2 cellular contexts compared by ENCODE assay signal in the genomic region with DNA sequence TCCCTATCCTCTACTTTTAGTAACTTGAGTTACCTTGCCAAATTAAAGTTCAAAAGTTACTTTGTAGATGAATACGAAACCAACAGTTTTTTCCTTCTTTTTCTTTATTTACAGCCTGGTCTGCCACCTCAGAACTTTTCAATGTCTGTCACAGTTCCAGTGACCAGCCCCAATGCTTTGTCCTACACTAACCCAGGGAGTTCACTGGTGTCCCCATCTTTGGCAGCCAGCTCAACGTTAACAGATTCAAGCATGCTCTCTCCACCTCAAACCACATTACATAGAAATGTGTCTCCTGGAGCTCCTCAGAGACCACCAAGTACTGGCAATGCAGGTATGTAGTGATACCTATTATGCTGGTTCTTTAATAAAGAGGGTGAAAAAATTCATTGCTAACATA.
TF ChIP-seq lines count a peak whose summit lies in the region.

No MANE protein-coding gene starts in this region.

TF ChIP-seq in liver, 16 proteins besides CTCF, POLR2A, EP300 and RAD21:
- TF ChIP-seq, protein P1, sequence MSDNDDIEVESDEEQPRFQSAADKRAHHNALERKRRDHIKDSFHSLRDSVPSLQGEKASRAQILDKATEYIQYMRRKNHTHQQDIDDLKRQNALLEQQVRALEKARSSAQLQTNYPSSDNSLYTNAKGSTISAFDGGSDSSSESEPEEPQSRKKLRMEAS (IDR thresholded peaks at IDR 0.05), result no peak
- TF ChIP-seq YY1 (IDR thresholded peaks at IDR 0.05) (no peak), EGR1 (IDR thresholded peaks at IDR 0.05; ENCODE audit: low read depth in 2 of 2) (no peak), RXRA (IDR thresholded peaks at IDR 0.05) (no peak), NR2F2 (IDR thresholded peaks at IDR 0.05) (no peak), GABPA (IDR thresholded peaks at IDR 0.05 in 1 of 2, conservative IDR thresholded peaks at IDR 0.05 in 1 of 2) (no peak), JUND (IDR thresholded peaks at IDR 0.05) (no peak), SP1 (IDR thresholded peaks at IDR 0.05) (no peak), HNF4G (IDR thresholded peaks at IDR 0.05) (no peak), TAF1 (conservative IDR thresholded peaks at IDR 0.05) (no peak), FOXA1 (IDR thresholded peaks at IDR 0.05) (no peak), HNF4A (conservative IDR thresholded peaks at IDR 0.05) (no peak), FOXA2 (IDR thresholded peaks at IDR 0.05) (no peak)
- TF ChIP-seq, protein P2, sequence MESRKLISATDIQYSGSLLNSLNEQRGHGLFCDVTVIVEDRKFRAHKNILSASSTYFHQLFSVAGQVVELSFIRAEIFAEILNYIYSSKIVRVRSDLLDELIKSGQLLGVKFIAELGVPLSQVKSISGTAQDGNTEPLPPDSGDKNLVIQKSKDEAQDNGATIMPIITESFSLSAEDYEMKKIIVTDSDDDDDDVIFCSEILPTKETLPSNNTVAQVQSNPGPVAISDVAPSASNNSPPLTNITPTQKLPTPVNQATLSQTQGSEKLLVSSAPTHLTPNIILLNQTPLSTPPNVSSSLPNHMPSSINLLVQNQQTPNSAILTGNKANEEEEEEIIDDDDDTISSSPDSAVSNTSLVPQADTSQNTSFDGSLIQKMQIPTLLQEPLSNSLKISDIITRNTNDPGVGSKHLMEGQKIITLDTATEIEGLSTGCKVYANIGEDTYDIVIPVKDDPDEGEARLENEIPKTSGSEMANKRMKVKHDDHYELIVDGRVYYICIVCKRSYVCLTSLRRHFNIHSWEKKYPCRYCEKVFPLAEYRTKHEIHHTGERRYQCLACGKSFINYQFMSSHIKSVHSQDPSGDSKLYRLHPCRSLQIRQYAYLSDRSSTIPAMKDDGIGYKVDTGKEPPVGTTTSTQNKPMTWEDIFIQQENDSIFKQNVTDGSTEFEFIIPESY (IDR thresholded peaks at IDR 0.05), result no peak
- TF ChIP-seq, protein P3, sequence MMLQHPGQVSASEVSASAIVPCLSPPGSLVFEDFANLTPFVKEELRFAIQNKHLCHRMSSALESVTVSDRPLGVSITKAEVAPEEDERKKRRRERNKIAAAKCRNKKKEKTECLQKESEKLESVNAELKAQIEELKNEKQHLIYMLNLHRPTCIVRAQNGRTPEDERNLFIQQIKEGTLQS (IDR thresholded peaks at IDR 0.05), result no peak
- TF ChIP-seq, protein P4, sequence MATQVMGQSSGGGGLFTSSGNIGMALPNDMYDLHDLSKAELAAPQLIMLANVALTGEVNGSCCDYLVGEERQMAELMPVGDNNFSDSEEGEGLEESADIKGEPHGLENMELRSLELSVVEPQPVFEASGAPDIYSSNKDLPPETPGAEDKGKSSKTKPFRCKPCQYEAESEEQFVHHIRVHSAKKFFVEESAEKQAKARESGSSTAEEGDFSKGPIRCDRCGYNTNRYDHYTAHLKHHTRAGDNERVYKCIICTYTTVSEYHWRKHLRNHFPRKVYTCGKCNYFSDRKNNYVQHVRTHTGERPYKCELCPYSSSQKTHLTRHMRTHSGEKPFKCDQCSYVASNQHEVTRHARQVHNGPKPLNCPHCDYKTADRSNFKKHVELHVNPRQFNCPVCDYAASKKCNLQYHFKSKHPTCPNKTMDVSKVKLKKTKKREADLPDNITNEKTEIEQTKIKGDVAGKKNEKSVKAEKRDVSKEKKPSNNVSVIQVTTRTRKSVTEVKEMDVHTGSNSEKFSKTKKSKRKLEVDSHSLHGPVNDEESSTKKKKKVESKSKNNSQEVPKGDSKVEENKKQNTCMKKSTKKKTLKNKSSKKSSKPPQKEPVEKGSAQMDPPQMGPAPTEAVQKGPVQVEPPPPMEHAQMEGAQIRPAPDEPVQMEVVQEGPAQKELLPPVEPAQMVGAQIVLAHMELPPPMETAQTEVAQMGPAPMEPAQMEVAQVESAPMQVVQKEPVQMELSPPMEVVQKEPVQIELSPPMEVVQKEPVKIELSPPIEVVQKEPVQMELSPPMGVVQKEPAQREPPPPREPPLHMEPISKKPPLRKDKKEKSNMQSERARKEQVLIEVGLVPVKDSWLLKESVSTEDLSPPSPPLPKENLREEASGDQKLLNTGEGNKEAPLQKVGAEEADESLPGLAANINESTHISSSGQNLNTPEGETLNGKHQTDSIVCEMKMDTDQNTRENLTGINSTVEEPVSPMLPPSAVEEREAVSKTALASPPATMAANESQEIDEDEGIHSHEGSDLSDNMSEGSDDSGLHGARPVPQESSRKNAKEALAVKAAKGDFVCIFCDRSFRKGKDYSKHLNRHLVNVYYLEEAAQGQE (IDR thresholded peaks at IDR 0.05), result no peak
TF ChIP-seq in liver: peak in this region for 0.

TF ChIP-seq in HepG2, 621 proteins besides CTCF, POLR2A, EP300 and RAD21:
- TF ChIP-seq MEIS1 (CRISPR knock-in tag; IDR thresholded peaks at IDR 0.05; ENCODE audit: borderline replicate concordance) (no peak), REXO4 (CRISPR knock-in tag; IDR thresholded peaks at IDR 0.05; ENCODE audit: borderline replicate concordance) (no peak), ZNF891 (CRISPR knock-in tag; IDR thresholded peaks at IDR 0.05) (no peak), SP1 (IDR thresholded peaks at IDR 0.05) (no peak), SP1 (CRISPR knock-in tag; IDR thresholded peaks at IDR 0.05) (no peak), ZNF772 (CRISPR knock-in tag; IDR thresholded peaks at IDR 0.05) (no peak), RXRB (CRISPR knock-in tag; IDR thresholded peaks at IDR 0.05; ENCODE audit: borderline replicate concordance) (no peak), TGIF2 (CRISPR knock-in tag; IDR thresholded peaks at IDR 0.05) (no peak), MAZ (IDR thresholded peaks at IDR 0.05; ENCODE audit: borderline replicate concordance, low read depth, low read length) (no peak), MAZ (CRISPR knock-in tag; IDR thresholded peaks at IDR 0.05; ENCODE audit: low read depth) (no peak), ZNF317 (CRISPR knock-in tag; IDR thresholded peaks at IDR 0.05) (no peak), TMF1 (CRISPR knock-in tag; IDR thresholded peaks at IDR 0.05; ENCODE audit: low read depth) (no peak), ZMYM3 (CRISPR knock-in tag; IDR thresholded peaks at IDR 0.05) (no peak)
- TF ChIP-seq, protein P5, sequence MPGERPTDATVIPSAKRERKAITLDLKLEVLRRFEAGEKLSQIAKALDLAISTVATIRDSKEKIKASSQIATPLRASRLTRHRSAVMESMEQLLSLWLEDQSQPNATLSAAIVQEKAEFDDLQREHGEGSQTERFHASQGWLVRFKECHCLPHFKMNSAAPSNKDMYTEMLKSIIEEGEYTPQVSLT (CRISPR knock-in tag; IDR thresholded peaks at IDR 0.05; ENCODE audit: borderline replicate concordance, low read depth), result no peak
- TF ChIP-seq, protein P6, sequence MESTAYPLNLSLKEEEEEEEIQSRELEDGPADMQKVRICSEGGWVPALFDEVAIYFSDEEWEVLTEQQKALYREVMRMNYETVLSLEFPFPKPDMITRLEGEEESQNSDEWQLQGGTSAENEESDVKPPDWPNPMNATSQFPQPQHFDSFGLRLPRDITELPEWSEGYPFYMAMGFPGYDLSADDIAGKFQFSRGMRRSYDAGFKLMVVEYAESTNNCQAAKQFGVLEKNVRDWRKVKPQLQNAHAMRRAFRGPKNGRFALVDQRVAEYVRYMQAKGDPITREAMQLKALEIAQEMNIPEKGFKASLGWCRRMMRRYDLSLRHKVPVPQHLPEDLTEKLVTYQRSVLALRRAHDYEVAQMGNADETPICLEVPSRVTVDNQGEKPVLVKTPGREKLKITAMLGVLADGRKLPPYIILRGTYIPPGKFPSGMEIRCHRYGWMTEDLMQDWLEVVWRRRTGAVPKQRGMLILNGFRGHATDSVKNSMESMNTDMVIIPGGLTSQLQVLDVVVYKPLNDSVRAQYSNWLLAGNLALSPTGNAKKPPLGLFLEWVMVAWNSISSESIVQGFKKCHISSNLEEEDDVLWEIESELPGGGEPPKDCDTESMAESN (CRISPR knock-in tag; conservative IDR thresholded peaks at IDR 0.05), result no peak
- TF ChIP-seq, protein P7, sequence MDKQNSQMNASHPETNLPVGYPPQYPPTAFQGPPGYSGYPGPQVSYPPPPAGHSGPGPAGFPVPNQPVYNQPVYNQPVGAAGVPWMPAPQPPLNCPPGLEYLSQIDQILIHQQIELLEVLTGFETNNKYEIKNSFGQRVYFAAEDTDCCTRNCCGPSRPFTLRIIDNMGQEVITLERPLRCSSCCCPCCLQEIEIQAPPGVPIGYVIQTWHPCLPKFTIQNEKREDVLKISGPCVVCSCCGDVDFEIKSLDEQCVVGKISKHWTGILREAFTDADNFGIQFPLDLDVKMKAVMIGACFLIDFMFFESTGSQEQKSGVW (CRISPR knock-in tag; IDR thresholded peaks at IDR 0.05; ENCODE audit: borderline replicate concordance), result no peak
- TF ChIP-seq, protein P8, sequence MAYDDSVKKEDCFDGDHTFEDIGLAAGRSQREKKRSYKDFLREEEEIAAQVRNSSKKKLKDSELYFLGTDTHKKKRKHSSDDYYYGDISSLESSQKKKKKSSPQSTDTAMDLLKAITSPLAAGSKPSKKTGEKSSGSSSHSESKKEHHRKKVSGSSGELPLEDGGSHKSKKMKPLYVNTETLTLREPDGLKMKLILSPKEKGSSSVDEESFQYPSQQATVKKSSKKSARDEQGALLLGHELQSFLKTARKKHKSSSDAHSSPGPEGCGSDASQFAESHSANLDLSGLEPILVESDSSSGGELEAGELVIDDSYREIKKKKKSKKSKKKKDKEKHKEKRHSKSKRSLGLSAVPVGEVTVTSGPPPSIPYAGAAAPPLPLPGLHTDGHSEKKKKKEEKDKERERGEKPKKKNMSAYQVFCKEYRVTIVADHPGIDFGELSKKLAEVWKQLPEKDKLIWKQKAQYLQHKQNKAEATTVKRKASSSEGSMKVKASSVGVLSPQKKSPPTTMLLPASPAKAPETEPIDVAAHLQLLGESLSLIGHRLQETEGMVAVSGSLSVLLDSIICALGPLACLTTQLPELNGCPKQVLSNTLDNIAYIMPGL (CRISPR knock-in tag; IDR thresholded peaks at IDR 0.05; ENCODE audit: borderline replicate concordance in 1 of 2, low read depth in 1 of 2), result no peak
- TF ChIP-seq, protein P9, sequence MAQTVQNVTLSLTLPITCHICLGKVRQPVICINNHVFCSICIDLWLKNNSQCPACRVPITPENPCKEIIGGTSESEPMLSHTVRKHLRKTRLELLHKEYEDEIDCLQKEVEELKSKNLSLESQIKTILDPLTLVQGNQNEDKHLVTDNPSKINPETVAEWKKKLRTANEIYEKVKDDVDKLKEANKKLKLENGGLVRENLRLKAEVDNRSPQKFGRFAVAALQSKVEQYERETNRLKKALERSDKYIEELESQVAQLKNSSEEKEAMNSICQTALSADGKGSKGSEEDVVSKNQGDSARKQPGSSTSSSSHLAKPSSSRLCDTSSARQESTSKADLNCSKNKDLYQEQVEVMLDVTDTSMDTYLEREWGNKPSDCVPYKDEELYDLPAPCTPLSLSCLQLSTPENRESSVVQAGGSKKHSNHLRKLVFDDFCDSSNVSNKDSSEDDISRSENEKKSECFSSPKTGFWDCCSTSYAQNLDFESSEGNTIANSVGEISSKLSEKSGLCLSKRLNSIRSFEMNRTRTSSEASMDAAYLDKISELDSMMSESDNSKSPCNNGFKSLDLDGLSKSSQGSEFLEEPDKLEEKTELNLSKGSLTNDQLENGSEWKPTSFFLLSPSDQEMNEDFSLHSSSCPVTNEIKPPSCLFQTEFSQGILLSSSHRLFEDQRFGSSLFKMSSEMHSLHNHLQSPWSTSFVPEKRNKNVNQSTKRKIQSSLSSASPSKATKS (CRISPR knock-in tag; IDR thresholded peaks at IDR 0.05), result no peak
